ENCODE assay signal across 10 cellular contexts in the genomic region with DNA sequence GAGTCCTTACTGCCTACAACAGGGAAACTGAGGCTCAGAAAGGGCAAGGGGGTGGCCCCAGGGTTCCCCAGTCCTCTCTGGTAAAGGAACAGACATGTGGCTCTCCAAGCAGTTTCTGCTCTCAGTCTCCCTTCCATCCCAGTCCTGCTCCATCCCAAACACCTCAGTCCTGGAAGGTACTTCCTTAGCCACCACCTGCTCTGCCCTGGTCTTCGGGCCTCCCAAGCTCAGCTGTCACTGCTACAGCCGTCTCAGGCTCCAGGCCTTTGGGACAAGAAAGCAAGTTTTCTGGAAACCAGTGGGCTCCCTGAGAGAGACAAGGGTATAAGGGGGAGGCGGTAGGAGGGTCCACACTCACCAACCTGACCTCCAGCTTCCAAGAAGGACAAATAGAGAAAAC. TPM values are rescaled to one million over a fixed set of nuclear protein-coding genes. Genes with fewer than 3 reads are reported as not detected.
A peak's percentile ranks its signal among the peaks of the same experiment; 100 is the strongest.
DNase-seq lines count a peak whose midpoint lies in the region; ATAC-seq and TF ChIP-seq lines count a peak whose summit lies in the region.
"Had no signal": no experiment of that assay in that cellular context is flagged by ENCODE, and none has a peak within 500 bp of the region (broad histone marks: within the 10 kb centered on the region; RNA-seq: fewer than 3 reads in every experiment).

No MANE protein-coding gene starts in this region.

- no peak for DNase-seq in activated naive CD4-positive, alpha-beta T cell treated with anti-CD3 and anti-CD28 coated beads for 36 hours
- DNase-seq in activated naive CD4-positive, alpha-beta T cell treated with anti-CD3 and anti-CD28 coated beads, Interleukin-2, amount 10 ng/mL, durations not matched to agents 7 days and 5 days = no peak
- no peak for DNase-seq in RWPE1 (ENCODE audit: low spot score)
- no peak for DNase-seq in endothelial cell (ENCODE audit: low spot score)
- no peak for DNase-seq in H7
- no peak for DNase-seq in COLO829 (ENCODE audit: low spot score)
- no peak for DNase-seq in iPS-NIHi7 (ENCODE audit: extremely low spot score)

- peak overlapping the region; percentile 85 for H3K27ac ChIP-seq in RWPE1
- H3K27ac ChIP-seq: foreskin keratinocyte, SK-N-MC had no signal

- CTCF ChIA-PET in activated naive CD4-positive, alpha-beta T cell treated with anti-CD3 and anti-CD28 coated beads for 36 hours (lab: Charles Lee) = interaction anchor here (2.6 kb wide), 1 partner anchor 21 kb away, joined by 16 read pairs; no protein-coding TSS in a partner anchor
- CTCF ChIA-PET in activated naive CD4-positive, alpha-beta T cell treated with anti-CD3 and anti-CD28 coated beads, Interleukin-2, amount 10 ng/mL, durations not matched to agents 7 days and 5 days (lab: Charles Lee) = interaction anchor here (0.6 to 4.6 kb wide), 4 partner anchors 42 to 222 kb away, joined by 3 to 48 read pairs (median 16); no protein-coding TSS in a partner anchor
- CTCF ChIA-PET in RWPE1 (lab: Yijun Ruan, JAX) = interaction anchor here (0.6 to 2.4 kb wide), 4 partner anchors 122 to 265 kb away, joined by 3 to 24 read pairs (median 4); no protein-coding TSS in a partner anchor

- no peak overlapping the region for H3K27ac Mint-ChIP-seq in activated naive CD4-positive, alpha-beta T cell treated with anti-CD3 and anti-CD28 coated beads for 36 hours
- no peak overlapping the region for H3K27ac Mint-ChIP-seq in activated naive CD4-positive, alpha-beta T cell treated with anti-CD3 and anti-CD28 coated beads, Interleukin-2, amount 10 ng/mL, durations not matched to agents 7 days and 5 days
- H3K27ac Mint-ChIP-seq in endothelial cell (ENCODE audit: unreplicated experiment) = no peak overlapping the region
- peak overlapping the region; percentile 93 for H3K27ac Mint-ChIP-seq in stimulated activated memory B cell treated with anti-CD40 and anti-IgM and Interleukin-4, amounts not matched to agents 10 μg/mL and 1 μg/mL and 100 μg/mL, for 72 hours

- H3K4me1 Mint-ChIP-seq in activated naive CD4-positive, alpha-beta T cell treated with anti-CD3 and anti-CD28 coated beads for 36 hours (ENCODE audit: low read depth) = peaks cover 6% of the 10 kb centered on the region
- H3K4me1 Mint-ChIP-seq in activated naive CD4-positive, alpha-beta T cell treated with anti-CD3 and anti-CD28 coated beads, Interleukin-2, amount 10 ng/mL, durations not matched to agents 7 days and 5 days = peaks cover 13% of the 10 kb centered on the region
- peaks cover 12% of the 10 kb centered on the region for H3K4me1 Mint-ChIP-seq in endothelial cell (ENCODE audit: unreplicated experiment)
- peaks cover 47% of the 10 kb centered on the region for H3K4me1 Mint-ChIP-seq in stimulated activated memory B cell treated with anti-CD40 and anti-IgM and Interleukin-4, amounts not matched to agents 10 μg/mL and 1 μg/mL and 100 μg/mL, for 72 hours

- no peaks in the 10 kb centered on the region for H3K27me3 Mint-ChIP-seq in activated naive CD4-positive, alpha-beta T cell treated with anti-CD3 and anti-CD28 coated beads for 36 hours (ENCODE audit: low read depth)
- peaks cover 49% of the 10 kb centered on the region for H3K27me3 Mint-ChIP-seq in activated naive CD4-positive, alpha-beta T cell treated with anti-CD3 and anti-CD28 coated beads, Interleukin-2, amount 10 ng/mL, durations not matched to agents 7 days and 5 days
- H3K27me3 Mint-ChIP-seq in endothelial cell (ENCODE audit: unreplicated experiment) = peaks cover 13% of the 10 kb centered on the region
- no peaks in the 10 kb centered on the region for H3K27me3 Mint-ChIP-seq in stimulated activated memory B cell treated with anti-CD40 and anti-IgM and Interleukin-4, amounts not matched to agents 10 μg/mL and 1 μg/mL and 100 μg/mL, for 72 hours

- H3K27me3 ChIP-seq in H7 (ENCODE audit: control insufficient read depth, insufficient read depth, low read length) = no peaks in the 10 kb centered on the region
- H3K27me3 ChIP-seq: foreskin keratinocyte had no signal

- ATAC-seq in stimulated activated memory B cell treated with anti-CD40 and anti-IgM and Interleukin-4, amounts not matched to agents 10 μg/mL and 1 μg/mL and 100 μg/mL, for 72 hours = no peak

- H3K9me3 Mint-ChIP-seq in activated naive CD4-positive, alpha-beta T cell treated with anti-CD3 and anti-CD28 coated beads for 36 hours = no peaks in the 10 kb centered on the region
- no peaks in the 10 kb centered on the region for H3K9me3 Mint-ChIP-seq in activated naive CD4-positive, alpha-beta T cell treated with anti-CD3 and anti-CD28 coated beads, Interleukin-2, amount 10 ng/mL, durations not matched to agents 7 days and 5 days
- H3K9me3 Mint-ChIP-seq in endothelial cell (ENCODE audit: unreplicated experiment) = no peaks in the 10 kb centered on the region
- no peaks in the 10 kb centered on the region for H3K9me3 Mint-ChIP-seq in stimulated activated memory B cell treated with anti-CD40 and anti-IgM and Interleukin-4, amounts not matched to agents 10 μg/mL and 1 μg/mL and 100 μg/mL, for 72 hours

- H3K4me3 ChIP-seq in H7 (ENCODE audit: insufficient read depth, low read depth, low read length) = no peak overlapping the region

- POLR2A ChIA-PET in RWPE1 (lab: Yijun Ruan, JAX; ENCODE audit: low non-redundant PET) = no interaction called here

- peak overlapping the region; percentile 81 for H3K4me3 Mint-ChIP-seq in activated naive CD4-positive, alpha-beta T cell treated with anti-CD3 and anti-CD28 coated beads for 36 hours
- no peak overlapping the region for H3K4me3 Mint-ChIP-seq in activated naive CD4-positive, alpha-beta T cell treated with anti-CD3 and anti-CD28 coated beads, Interleukin-2, amount 10 ng/mL, durations not matched to agents 7 days and 5 days
- peak overlapping the region; percentile 76 for H3K4me3 Mint-ChIP-seq in endothelial cell (ENCODE audit: unreplicated experiment)
- peak overlapping the region; percentile 87 for H3K4me3 Mint-ChIP-seq in stimulated activated memory B cell treated with anti-CD40 and anti-IgM and Interleukin-4, amounts not matched to agents 10 μg/mL and 1 μg/mL and 100 μg/mL, for 72 hours

- H3K36me3 ChIP-seq in H7 (replicated peaks; ENCODE audit: control insufficient read depth, insufficient read depth, low read length) = no peaks in the 10 kb centered on the region

- TF ChIP-seq CTCF in RWPE1 (conservative IDR thresholded peaks at IDR 0.05; ENCODE audit: low read depth) (no peak), endothelial cell (IDR thresholded peaks at IDR 0.05; ENCODE audit: unreplicated experiment) (no peak)

- H3K36me3 Mint-ChIP-seq in activated naive CD4-positive, alpha-beta T cell treated with anti-CD3 and anti-CD28 coated beads for 36 hours (ENCODE audit: low read depth) = no peaks in the 10 kb centered on the region
- no peaks in the 10 kb centered on the region for H3K36me3 Mint-ChIP-seq in activated naive CD4-positive, alpha-beta T cell treated with anti-CD3 and anti-CD28 coated beads, Interleukin-2, amount 10 ng/mL, durations not matched to agents 7 days and 5 days
- no peaks in the 10 kb centered on the region for H3K36me3 Mint-ChIP-seq in endothelial cell (ENCODE audit: low read depth, unreplicated experiment)
- no peaks in the 10 kb centered on the region for H3K36me3 Mint-ChIP-seq in stimulated activated memory B cell treated with anti-CD40 and anti-IgM and Interleukin-4, amounts not matched to agents 10 μg/mL and 1 μg/mL and 100 μg/mL, for 72 hours

- intact Hi-C loops in activated naive CD4-positive, alpha-beta T cell treated with anti-CD3 and anti-CD28 coated beads for 36 hours (cut with micrococcal nuclease) = loop anchor here (5.0 kb wide), 1 partner anchor 555 kb away; no protein-coding TSS in a partner anchor

RNA-seq across cellular contexts. Expression of gene ADGRB2, which starts 23.1 kb away (rescaled TPM):
- total RNA-seq in activated naive CD4-positive, alpha-beta T cell treated with anti-CD3 and anti-CD28 coated beads for 36 hours = under 1 TPM; 0.24 to 0.30 TPM
- 0.44 TPM for total RNA-seq in endothelial cell (ENCODE audit: unreplicated experiment)
- total RNA-seq in H7 (2014; rRNA removed; shearing (Covaris generic)) = 28.0 and 39.8 TPM in 2 replicates

RNA-seq across cellular contexts. Expression of gene SPOCD1, which starts 28.6 kb away (rescaled TPM):
- under 1 TPM; 0.21 to 0.30 TPM for total RNA-seq in activated naive CD4-positive, alpha-beta T cell treated with anti-CD3 and anti-CD28 coated beads for 36 hours
- 1.5 TPM for total RNA-seq in endothelial cell (ENCODE audit: unreplicated experiment)
- 1.8 and 3.5 TPM in 2 replicates for total RNA-seq in H7 (2014; rRNA removed; shearing (Covaris generic))

Comparison
In these comparisons a context has a peak if more than half of its experiments do, and no peak if none do; other contexts are left out.
1. RNA of gene ADGRB2, which starts 23.1 kb away (total RNA-seq): 28.0 to 39.8 TPM in H7; 0.44 TPM in endothelial cell (single experiment) and 0.24 to 0.30 TPM in activated naive CD4-positive, alpha-beta T cell treated with anti-CD3 and anti-CD28 coated beads for 36 hours; every median in the first group is over 10 times any median in the second.